ENCODE assay signal across 1 cellular context in the genomic region with DNA sequence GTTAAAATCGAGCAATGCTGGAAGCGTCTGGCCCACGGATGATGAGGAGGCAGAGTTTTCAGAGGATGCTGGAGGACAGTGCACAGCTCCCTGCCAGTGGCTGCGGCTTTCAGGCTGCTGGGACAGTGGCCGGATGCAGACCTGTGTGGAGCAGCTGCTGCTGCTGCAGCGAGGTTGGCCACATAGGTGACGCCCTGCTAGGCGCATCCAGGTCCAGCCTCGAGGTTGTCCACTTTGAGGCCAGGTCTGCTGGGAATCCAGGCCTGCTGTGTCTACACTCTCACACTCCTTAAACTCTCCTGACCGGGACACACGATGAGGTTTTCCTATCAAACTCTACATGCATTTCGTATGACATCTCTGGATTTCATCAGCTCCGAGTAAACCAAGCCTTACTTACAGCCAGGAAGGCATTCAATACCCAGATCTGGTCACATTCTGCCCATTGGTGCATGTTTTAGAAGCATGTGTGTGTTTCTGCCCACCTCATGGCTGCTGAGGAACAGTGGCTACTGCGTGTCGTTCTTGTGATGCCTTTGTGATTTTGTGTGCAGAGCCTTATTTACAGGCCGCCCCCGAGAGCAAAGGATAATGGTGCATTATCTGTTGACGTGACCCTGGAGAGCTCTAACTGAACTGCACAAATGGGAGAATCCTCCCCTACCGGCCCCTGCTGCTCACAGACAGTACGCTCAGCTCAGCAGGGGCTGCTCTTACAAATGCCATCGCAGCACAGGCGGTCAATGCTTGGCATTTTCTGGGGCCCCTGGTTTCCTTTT.
A peak's percentile ranks its signal among the peaks of the same experiment; 100 is the strongest.
TF ChIP-seq lines count a peak whose summit lies in the region.

No MANE protein-coding gene starts in this region.

TF ChIP-seq in HepG2, 621 proteins besides CTCF, POLR2A, EP300 and RAD21 (continued from another document and continues in another):
- no peak for TF ChIP-seq NFKB2 (CRISPR knock-in tag; IDR thresholded peaks at IDR 0.05; ENCODE audit: borderline replicate concordance)
- no peak for TF ChIP-seq HNRNPK (IDR thresholded peaks at IDR 0.05; ENCODE audit: low read depth, low read length, poor library complexity, severe bottlenecking)
- TF ChIP-seq, protein P1, sequence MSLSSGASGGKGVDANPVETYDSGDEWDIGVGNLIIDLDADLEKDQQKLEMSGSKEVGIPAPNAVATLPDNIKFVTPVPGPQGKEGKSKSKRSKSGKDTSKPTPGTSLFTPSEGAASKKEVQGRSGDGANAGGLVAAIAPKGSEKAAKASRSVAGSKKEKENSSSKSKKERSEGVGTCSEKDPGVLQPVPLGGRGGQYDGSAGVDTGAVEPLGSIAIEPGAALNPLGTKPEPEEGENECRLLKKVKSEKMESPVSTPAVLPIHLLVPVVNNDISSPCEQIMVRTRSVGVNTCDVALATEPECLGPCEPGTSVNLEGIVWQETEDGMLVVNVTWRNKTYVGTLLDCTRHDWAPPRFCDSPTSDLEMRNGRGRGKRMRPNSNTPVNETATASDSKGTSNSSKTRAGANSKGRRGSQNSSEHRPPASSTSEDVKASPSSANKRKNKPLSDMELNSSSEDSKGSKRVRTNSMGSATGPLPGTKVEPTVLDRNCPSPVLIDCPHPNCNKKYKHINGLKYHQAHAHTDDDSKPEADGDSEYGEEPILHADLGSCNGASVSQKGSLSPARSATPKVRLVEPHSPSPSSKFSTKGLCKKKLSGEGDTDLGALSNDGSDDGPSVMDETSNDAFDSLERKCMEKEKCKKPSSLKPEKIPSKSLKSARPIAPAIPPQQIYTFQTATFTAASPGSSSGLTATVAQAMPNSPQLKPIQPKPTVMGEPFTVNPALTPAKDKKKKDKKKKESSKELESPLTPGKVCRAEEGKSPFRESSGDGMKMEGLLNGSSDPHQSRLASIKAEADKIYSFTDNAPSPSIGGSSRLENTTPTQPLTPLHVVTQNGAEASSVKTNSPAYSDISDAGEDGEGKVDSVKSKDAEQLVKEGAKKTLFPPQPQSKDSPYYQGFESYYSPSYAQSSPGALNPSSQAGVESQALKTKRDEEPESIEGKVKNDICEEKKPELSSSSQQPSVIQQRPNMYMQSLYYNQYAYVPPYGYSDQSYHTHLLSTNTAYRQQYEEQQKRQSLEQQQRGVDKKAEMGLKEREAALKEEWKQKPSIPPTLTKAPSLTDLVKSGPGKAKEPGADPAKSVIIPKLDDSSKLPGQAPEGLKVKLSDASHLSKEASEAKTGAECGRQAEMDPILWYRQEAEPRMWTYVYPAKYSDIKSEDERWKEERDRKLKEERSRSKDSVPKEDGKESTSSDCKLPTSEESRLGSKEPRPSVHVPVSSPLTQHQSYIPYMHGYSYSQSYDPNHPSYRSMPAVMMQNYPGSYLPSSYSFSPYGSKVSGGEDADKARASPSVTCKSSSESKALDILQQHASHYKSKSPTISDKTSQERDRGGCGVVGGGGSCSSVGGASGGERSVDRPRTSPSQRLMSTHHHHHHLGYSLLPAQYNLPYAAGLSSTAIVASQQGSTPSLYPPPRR (CRISPR knock-in tag; IDR thresholded peaks at IDR 0.05; ENCODE audit: borderline replicate concordance): no peak; the same call in 1 of the 2 replicates
- TF ChIP-seq, protein P2, sequence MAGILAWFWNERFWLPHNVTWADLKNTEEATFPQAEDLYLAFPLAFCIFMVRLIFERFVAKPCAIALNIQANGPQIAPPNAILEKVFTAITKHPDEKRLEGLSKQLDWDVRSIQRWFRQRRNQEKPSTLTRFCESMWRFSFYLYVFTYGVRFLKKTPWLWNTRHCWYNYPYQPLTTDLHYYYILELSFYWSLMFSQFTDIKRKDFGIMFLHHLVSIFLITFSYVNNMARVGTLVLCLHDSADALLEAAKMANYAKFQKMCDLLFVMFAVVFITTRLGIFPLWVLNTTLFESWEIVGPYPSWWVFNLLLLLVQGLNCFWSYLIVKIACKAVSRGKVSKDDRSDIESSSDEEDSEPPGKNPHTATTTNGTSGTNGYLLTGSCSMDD (CRISPR knock-in tag; IDR thresholded peaks at IDR 0.05): no peak
- TF ChIP-seq NFE2L1 (CRISPR knock-in tag; IDR thresholded peaks at IDR 0.05; ENCODE audit: borderline replicate concordance): no peak
- TF ChIP-seq, protein P3, sequence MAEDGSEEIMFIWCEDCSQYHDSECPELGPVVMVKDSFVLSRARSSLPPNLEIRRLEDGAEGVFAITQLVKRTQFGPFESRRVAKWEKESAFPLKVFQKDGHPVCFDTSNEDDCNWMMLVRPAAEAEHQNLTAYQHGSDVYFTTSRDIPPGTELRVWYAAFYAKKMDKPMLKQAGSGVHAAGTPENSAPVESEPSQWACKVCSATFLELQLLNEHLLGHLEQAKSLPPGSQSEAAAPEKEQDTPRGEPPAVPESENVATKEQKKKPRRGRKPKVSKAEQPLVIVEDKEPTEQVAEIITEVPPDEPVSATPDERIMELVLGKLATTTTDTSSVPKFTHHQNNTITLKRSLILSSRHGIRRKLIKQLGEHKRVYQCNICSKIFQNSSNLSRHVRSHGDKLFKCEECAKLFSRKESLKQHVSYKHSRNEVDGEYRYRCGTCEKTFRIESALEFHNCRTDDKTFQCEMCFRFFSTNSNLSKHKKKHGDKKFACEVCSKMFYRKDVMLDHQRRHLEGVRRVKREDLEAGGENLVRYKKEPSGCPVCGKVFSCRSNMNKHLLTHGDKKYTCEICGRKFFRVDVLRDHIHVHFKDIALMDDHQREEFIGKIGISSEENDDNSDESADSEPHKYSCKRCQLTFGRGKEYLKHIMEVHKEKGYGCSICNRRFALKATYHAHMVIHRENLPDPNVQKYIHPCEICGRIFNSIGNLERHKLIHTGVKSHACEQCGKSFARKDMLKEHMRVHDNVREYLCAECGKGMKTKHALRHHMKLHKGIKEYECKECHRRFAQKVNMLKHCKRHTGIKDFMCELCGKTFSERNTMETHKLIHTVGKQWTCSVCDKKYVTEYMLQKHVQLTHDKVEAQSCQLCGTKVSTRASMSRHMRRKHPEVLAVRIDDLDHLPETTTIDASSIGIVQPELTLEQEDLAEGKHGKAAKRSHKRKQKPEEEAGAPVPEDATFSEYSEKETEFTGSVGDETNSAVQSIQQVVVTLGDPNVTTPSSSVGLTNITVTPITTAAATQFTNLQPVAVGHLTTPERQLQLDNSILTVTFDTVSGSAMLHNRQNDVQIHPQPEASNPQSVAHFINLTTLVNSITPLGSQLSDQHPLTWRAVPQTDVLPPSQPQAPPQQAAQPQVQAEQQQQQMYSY (CRISPR knock-in tag; IDR thresholded peaks at IDR 0.05): no peak
- TF ChIP-seq, protein P4, sequence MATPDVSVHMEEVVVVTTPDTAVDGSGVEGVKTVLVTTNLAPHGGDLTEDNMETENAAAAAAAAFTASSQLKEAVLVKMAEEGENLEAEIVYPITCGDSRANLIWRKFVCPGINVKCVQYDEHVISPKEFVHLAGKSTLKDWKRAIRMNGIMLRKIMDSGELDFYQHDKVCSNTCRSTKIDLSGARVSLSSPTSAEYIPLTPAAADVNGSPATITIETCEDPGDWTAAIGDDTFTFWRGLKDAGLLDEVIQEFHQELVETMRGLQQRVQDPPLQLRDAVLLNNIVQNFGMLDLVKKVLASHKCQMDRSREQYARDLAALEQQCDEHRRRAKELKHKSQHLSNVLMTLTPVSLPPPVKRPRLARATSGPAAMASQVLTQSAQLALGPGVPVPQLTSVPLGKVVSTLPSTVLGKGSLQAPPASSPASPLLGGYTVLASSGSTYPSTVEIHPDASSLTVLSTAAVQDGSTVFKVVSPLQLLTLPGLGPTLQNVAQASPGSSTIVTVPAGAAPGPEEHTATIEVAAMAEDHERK (CRISPR knock-in tag; IDR thresholded peaks at IDR 0.05; ENCODE audit: low read depth): no peak
- TF ChIP-seq, protein P5, sequence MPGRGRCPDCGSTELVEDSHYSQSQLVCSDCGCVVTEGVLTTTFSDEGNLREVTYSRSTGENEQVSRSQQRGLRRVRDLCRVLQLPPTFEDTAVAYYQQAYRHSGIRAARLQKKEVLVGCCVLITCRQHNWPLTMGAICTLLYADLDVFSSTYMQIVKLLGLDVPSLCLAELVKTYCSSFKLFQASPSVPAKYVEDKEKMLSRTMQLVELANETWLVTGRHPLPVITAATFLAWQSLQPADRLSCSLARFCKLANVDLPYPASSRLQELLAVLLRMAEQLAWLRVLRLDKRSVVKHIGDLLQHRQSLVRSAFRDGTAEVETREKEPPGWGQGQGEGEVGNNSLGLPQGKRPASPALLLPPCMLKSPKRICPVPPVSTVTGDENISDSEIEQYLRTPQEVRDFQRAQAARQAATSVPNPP (CRISPR knock-in tag; IDR thresholded peaks at IDR 0.05): no peak
- TF ChIP-seq, protein P6, sequence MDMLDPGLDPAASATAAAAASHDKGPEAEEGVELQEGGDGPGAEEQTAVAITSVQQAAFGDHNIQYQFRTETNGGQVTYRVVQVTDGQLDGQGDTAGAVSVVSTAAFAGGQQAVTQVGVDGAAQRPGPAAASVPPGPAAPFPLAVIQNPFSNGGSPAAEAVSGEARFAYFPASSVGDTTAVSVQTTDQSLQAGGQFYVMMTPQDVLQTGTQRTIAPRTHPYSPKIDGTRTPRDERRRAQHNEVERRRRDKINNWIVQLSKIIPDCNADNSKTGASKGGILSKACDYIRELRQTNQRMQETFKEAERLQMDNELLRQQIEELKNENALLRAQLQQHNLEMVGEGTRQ (IDR thresholded peaks at IDR 0.05; ENCODE audit: low read depth, low read length): no peak
- TF ChIP-seq, protein P6 (CRISPR knock-in tag; IDR thresholded peaks at IDR 0.05; ENCODE audit: borderline replicate concordance): no peak
- 0 out of 2 replicates have a peak, but pooled peaks have one; percentile 48 for TF ChIP-seq GLI4 (CRISPR knock-in tag; IDR thresholded peaks at IDR 0.05; ENCODE audit: borderline replicate concordance)
- no peak for TF ChIP-seq ZNF563 (CRISPR knock-in tag; IDR thresholded peaks at IDR 0.05)
- TF ChIP-seq, protein P7, sequence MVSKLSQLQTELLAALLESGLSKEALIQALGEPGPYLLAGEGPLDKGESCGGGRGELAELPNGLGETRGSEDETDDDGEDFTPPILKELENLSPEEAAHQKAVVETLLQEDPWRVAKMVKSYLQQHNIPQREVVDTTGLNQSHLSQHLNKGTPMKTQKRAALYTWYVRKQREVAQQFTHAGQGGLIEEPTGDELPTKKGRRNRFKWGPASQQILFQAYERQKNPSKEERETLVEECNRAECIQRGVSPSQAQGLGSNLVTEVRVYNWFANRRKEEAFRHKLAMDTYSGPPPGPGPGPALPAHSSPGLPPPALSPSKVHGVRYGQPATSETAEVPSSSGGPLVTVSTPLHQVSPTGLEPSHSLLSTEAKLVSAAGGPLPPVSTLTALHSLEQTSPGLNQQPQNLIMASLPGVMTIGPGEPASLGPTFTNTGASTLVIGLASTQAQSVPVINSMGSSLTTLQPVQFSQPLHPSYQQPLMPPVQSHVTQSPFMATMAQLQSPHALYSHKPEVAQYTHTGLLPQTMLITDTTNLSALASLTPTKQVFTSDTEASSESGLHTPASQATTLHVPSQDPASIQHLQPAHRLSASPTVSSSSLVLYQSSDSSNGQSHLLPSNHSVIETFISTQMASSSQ (IDR thresholded peaks at IDR 0.05; ENCODE audit: low read depth): no peak
- TF ChIP-seq, protein P7 (CRISPR knock-in tag; IDR thresholded peaks at IDR 0.05; ENCODE audit: borderline replicate concordance): no peak
- TF ChIP-seq ZFP82 (CRISPR knock-in tag; IDR thresholded peaks at IDR 0.05; ENCODE audit: borderline replicate concordance): no peak
- TF ChIP-seq ELF3 (CRISPR knock-in tag; IDR thresholded peaks at IDR 0.05): no peak
- no peak for TF ChIP-seq KAT7 (CRISPR knock-in tag; IDR thresholded peaks at IDR 0.05; ENCODE audit: borderline replicate concordance)
- TF ChIP-seq SP140L (CRISPR knock-in tag; IDR thresholded peaks at IDR 0.05; ENCODE audit: borderline replicate concordance): no peak
- TF ChIP-seq BORCS8-MEF2B (CRISPR knock-in tag; IDR thresholded peaks at IDR 0.05): no peak
- TF ChIP-seq GPN1 (CRISPR knock-in tag; IDR thresholded peaks at IDR 0.05; ENCODE audit: borderline replicate concordance): no peak
- TF ChIP-seq RBM39 (IDR thresholded peaks at IDR 0.05; ENCODE audit: low read depth, low read length, poor library complexity, severe bottlenecking): no peak
- no peak for TF ChIP-seq ZNF33B (CRISPR knock-in tag; IDR thresholded peaks at IDR 0.05)
- no peak for TF ChIP-seq ZNF775 (CRISPR knock-in tag; IDR thresholded peaks at IDR 0.05; ENCODE audit: borderline replicate concordance)
- TF ChIP-seq, protein P8, sequence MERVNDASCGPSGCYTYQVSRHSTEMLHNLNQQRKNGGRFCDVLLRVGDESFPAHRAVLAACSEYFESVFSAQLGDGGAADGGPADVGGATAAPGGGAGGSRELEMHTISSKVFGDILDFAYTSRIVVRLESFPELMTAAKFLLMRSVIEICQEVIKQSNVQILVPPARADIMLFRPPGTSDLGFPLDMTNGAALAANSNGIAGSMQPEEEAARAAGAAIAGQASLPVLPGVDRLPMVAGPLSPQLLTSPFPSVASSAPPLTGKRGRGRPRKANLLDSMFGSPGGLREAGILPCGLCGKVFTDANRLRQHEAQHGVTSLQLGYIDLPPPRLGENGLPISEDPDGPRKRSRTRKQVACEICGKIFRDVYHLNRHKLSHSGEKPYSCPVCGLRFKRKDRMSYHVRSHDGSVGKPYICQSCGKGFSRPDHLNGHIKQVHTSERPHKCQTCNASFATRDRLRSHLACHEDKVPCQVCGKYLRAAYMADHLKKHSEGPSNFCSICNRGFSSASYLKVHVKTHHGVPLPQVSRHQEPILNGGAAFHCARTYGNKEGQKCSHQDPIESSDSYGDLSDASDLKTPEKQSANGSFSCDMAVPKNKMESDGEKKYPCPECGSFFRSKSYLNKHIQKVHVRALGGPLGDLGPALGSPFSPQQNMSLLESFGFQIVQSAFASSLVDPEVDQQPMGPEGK (CRISPR knock-in tag; IDR thresholded peaks at IDR 0.05): peak; percentile 65; the same call in 1 of the 2 replicates
- no peak for TF ChIP-seq HES4 (CRISPR knock-in tag; IDR thresholded peaks at IDR 0.05; ENCODE audit: borderline replicate concordance)
- no peak for TF ChIP-seq ZNF337 (CRISPR knock-in tag; IDR thresholded peaks at IDR 0.05; ENCODE audit: borderline replicate concordance, low read depth)
- no peak for TF ChIP-seq MAF1 (CRISPR knock-in tag; IDR thresholded peaks at IDR 0.05; ENCODE audit: borderline replicate concordance)
- TF ChIP-seq PCBP2 (optimal IDR thresholded peaks at IDR 0.05; ENCODE audit: low read depth, low read length, poor library complexity, severe bottlenecking): no peak
